8 cellular contexts compared by ENCODE assay signal in genomic region chr11:35943294-35943693, GRCh38. TPM values are rescaled to one million over a fixed set of nuclear protein-coding genes. Genes with fewer than 3 reads are reported as not detected.
DNase-seq lines count a peak whose midpoint lies in the region; ATAC-seq and TF ChIP-seq lines count a peak whose summit lies in the region.

No MANE protein-coding gene starts in this region.

- peaks cover 18% of the 10 kb centered on the region for H3K79me1 ChIP-seq in mesendoderm (ENCODE audit: low read length)

- peak overlapping the region; percentile 73 for H4K5ac ChIP-seq in mesendoderm (ENCODE audit: low read length)

- H4K8ac ChIP-seq in mesendoderm (ENCODE audit: low read depth, low read length) = no peak overlapping the region

- peaks cover 12% of the 10 kb centered on the region for H3K4me1 Mint-ChIP-seq in activated naive CD4-positive, alpha-beta T cell treated with anti-CD3 and anti-CD28 coated beads, Interleukin-2, amount 50 U/mL, for 24 hours

- DNase-seq in activated naive CD4-positive, alpha-beta T cell treated with anti-CD3 and anti-CD28 coated beads, Interleukin-2, amount 50 U/mL, for 72 hours (ENCODE audit: low spot score in 2 of 2) = no peak
- no peak for DNase-seq in astrocyte of the spinal cord (ENCODE audit: low read depth, low spot score)
- DNase-seq in mesendoderm = no peak
- DNase-seq in upper lobe of right lung = no peak
- no peak for DNase-seq in C1 segment of cervical spinal cord (lab: John Stamatoyannopoulos, UW)

- H3K4me2 ChIP-seq in mesendoderm (ENCODE audit: low read length) = peak overlapping the region; percentile 67

- H3K9me3 Mint-ChIP-seq in activated naive CD4-positive, alpha-beta T cell treated with anti-CD3 and anti-CD28 coated beads, Interleukin-2, amount 50 U/mL, for 24 hours = no peaks in the 10 kb centered on the region
- H3K9me3 Mint-ChIP-seq in activated naive CD4-positive, alpha-beta T cell treated with anti-CD3 and anti-CD28 coated beads, Interleukin-2, amount 50 U/mL, for 72 hours = no peaks in the 10 kb centered on the region

- H3K23ac ChIP-seq in mesendoderm (ENCODE audit: low read length) = peak overlapping the region; percentile 15

- no peak for TF ChIP-seq CTCF in astrocyte of the spinal cord (IDR thresholded peaks at IDR 0.05; ENCODE audit: low read depth, low read length)
- TF ChIP-seq CTCF in upper lobe of right lung (IDR thresholded peaks at IDR 0.05) = no peak

- intact Hi-C loops in upper lobe of right lung (cut with DNase I) = no loop called here

- peaks cover 33% of the 10 kb centered on the region for H3K27me3 Mint-ChIP-seq in activated naive CD4-positive, alpha-beta T cell treated with anti-CD3 and anti-CD28 coated beads, Interleukin-2, amount 50 U/mL, for 24 hours

- H3K4me3 Mint-ChIP-seq in activated naive CD4-positive, alpha-beta T cell treated with anti-CD3 and anti-CD28 coated beads, Interleukin-2, amount 50 U/mL, for 24 hours = peak overlapping the region; percentile 86

- H2BK120ac ChIP-seq in mesendoderm (ENCODE audit: low read depth, low read length) = no peak overlapping the region

- WGBS in mesendoderm (ENCODE audit: extremely low coverage, insufficient coverage, low lambda C conversion rate) = no CpG with 5 or more reads among the region's 9 CpGs

- peak overlapping the region; percentile 96 for H3K56ac ChIP-seq in mesendoderm (ENCODE audit: low read length)

- no peak overlapping the region for H2BK5ac ChIP-seq in mesendoderm (ENCODE audit: low read length)

- no peaks in the 10 kb centered on the region for H3K9me3 ChIP-seq in upper lobe of right lung

- H3K79me2 ChIP-seq in mesendoderm (ENCODE audit: control insufficient read depth, insufficient read depth, low read length) = peaks cover 34% of the 10 kb centered on the region

- H3K27ac ChIP-seq in mesendoderm (ENCODE audit: low read depth, low read length) (no peak overlapping the region), upper lobe of right lung (peak overlapping the region; percentile 55)

- no peaks in the 10 kb centered on the region for H3K27me3 ChIP-seq in mesendoderm (ENCODE audit: insufficient read depth, low read length, poor library complexity)
- H3K27me3 ChIP-seq in upper lobe of right lung = no peaks in the 10 kb centered on the region

- peak overlapping the region; percentile 98 for H3K18ac ChIP-seq in mesendoderm (ENCODE audit: low read length)

- H3K27ac Mint-ChIP-seq in activated naive CD4-positive, alpha-beta T cell treated with anti-CD3 and anti-CD28 coated beads, Interleukin-2, amount 50 U/mL, for 24 hours = no peak overlapping the region
- H3K27ac Mint-ChIP-seq in activated naive CD4-positive, alpha-beta T cell treated with anti-CD3 and anti-CD28 coated beads, Interleukin-2, amount 50 U/mL, for 72 hours = no peak overlapping the region

- H3K36me3 Mint-ChIP-seq in activated naive CD4-positive, alpha-beta T cell treated with anti-CD3 and anti-CD28 coated beads, Interleukin-2, amount 50 U/mL, for 24 hours = no peaks in the 10 kb centered on the region
- H3K36me3 Mint-ChIP-seq in activated naive CD4-positive, alpha-beta T cell treated with anti-CD3 and anti-CD28 coated beads, Interleukin-2, amount 50 U/mL, for 72 hours = peaks cover 6 to 12% of the 10 kb centered on the region in 2 donors

- no peak for ATAC-seq in activated naive CD4-positive, alpha-beta T cell treated with anti-CD3 and anti-CD28 coated beads, Interleukin-2, amount 50 U/mL, for 72 hours
- ATAC-seq in upper lobe of right lung (no peak), HG02870 (IDR thresholded peaks at IDR 0.05; ENCODE audit: unreplicated experiment) (no peak), GM18870 (IDR thresholded peaks at IDR 0.05; ENCODE audit: unreplicated experiment) (no peak)

- peak overlapping the region; percentile 84 for H3K9ac ChIP-seq in mesendoderm (ENCODE audit: low read length)

- H3K4me1 ChIP-seq in mesendoderm (ENCODE audit: control insufficient read depth, low read depth, low read length) = peaks cover 21% of the 10 kb centered on the region
- peaks cover 11% of the 10 kb centered on the region for H3K4me1 ChIP-seq in upper lobe of right lung

- H3K4me3 ChIP-seq in astrocyte of the spinal cord (ENCODE audit: low read depth, low read length) = peak overlapping the region; percentile 48
- H3K4me3 ChIP-seq in mesendoderm (ENCODE audit: low read length) = no peak overlapping the region
- peak overlapping the region; percentile 57 for H3K4me3 ChIP-seq in upper lobe of right lung

- H3K36me3 ChIP-seq in mesendoderm (ENCODE audit: control insufficient read depth, insufficient read depth, low read length) (no peaks in the 10 kb centered on the region), upper lobe of right lung (no peaks in the 10 kb centered on the region)

- no peak overlapping the region for H3K4ac ChIP-seq in mesendoderm (ENCODE audit: low read depth, low read length)

- peak overlapping the region; percentile 75 for H2BK15ac ChIP-seq in mesendoderm (replicated peaks; ENCODE audit: low read depth)

- in situ Hi-C loops in astrocyte of the spinal cord (cut with HindIII; ENCODE audit: low sequenced_read_pairs) = no loop called here

- no peak overlapping the region for H2AK5ac ChIP-seq in mesendoderm (ENCODE audit: low read length)

RNA-seq across cellular contexts. Expression of gene LDLRAD3, which starts 0.6 kb away (rescaled TPM):
- under 1 TPM; 0.27 to 0.82 TPM for total RNA-seq in activated naive CD4-positive, alpha-beta T cell treated with anti-CD3 and anti-CD28 coated beads, Interleukin-2, amount 50 U/mL, for 72 hours
- 19.9 TPM for polyA plus RNA-seq in mesendoderm (2013, experiment 1 of 2)
- polyA plus RNA-seq in mesendoderm (2013, experiment 2 of 2) = 20.7 TPM
- total RNA-seq in upper lobe of right lung = 7.9 TPM
